2 cellular contexts compared by ENCODE assay signal in the genomic region with DNA sequence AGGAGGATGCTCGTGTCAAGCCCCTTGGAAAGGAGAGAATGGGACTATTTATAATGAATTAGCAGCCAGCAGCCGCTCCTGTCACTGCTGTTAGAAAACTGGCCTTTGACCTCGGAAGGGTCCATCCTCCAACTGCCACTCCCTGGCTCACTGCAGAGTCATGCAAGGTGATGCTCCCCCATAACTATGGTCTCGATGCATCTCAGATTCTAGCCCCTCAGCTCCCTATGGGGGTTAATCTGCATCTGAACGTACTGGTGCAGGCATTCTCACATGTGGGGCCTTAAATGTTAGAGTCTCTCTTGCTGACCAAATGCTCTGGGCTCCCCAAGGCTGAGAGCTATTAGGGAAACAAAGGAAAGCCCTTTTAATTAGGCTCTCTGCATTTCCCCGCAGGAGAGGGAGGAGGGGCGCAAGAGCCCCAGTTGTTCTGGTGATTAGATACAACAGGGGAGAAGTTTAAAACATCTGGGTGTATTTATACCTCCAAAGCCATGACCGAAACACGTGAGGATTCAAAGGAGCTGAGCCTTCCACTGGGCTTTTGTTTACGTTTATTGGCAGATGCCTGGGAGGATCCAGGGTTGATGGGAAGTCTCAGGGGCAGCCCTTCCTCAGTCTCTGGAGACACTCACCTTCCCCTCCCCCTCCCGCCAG.
TF ChIP-seq lines count a peak whose summit lies in the region.

No MANE protein-coding gene starts in this region.

TF ChIP-seq in HepG2, 621 proteins besides CTCF, POLR2A, EP300 and RAD21 (continues in another document):
- TF ChIP-seq CCAR2 (optimal IDR thresholded peaks at IDR 0.05; ENCODE audit: low read depth, low read length): no peak
- no peak for TF ChIP-seq ZFAT (CRISPR knock-in tag; conservative IDR thresholded peaks at IDR 0.05)
- no peak for TF ChIP-seq PTBP1 (IDR thresholded peaks at IDR 0.05; ENCODE audit: low read depth, low read length, poor library complexity, severe bottlenecking)
- TF ChIP-seq ELF4 (CRISPR knock-in tag; IDR thresholded peaks at IDR 0.05; ENCODE audit: borderline replicate concordance): no peak
- no peak for TF ChIP-seq ZIK1 (CRISPR knock-in tag; IDR thresholded peaks at IDR 0.05; ENCODE audit: borderline replicate concordance, low read depth)
- TF ChIP-seq MAF1 (CRISPR knock-in tag; IDR thresholded peaks at IDR 0.05; ENCODE audit: borderline replicate concordance): no peak
- TF ChIP-seq KAT8 (CRISPR knock-in tag; IDR thresholded peaks at IDR 0.05): no peak
- TF ChIP-seq, protein P1, sequence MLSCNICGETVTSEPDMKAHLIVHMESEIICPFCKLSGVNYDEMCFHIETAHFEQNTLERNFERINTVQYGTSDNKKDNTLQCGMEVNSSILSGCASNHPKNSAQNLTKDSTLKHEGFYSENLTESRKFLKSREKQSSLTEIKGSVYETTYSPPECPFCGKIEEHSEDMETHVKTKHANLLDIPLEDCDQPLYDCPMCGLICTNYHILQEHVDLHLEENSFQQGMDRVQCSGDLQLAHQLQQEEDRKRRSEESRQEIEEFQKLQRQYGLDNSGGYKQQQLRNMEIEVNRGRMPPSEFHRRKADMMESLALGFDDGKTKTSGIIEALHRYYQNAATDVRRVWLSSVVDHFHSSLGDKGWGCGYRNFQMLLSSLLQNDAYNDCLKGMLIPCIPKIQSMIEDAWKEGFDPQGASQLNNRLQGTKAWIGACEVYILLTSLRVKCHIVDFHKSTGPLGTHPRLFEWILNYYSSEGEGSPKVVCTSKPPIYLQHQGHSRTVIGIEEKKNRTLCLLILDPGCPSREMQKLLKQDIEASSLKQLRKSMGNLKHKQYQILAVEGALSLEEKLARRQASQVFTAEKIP (CRISPR knock-in tag; IDR thresholded peaks at IDR 0.05; ENCODE audit: borderline replicate concordance): no peak
- 0 out of 2 replicates have a peak, but pooled peaks have one; percentile 27 for TF ChIP-seq HDAC1 (CRISPR knock-in tag; IDR thresholded peaks at IDR 0.05)
- no peak for TF ChIP-seq ZNF713 (CRISPR knock-in tag; IDR thresholded peaks at IDR 0.05)
- TF ChIP-seq, protein P2, sequence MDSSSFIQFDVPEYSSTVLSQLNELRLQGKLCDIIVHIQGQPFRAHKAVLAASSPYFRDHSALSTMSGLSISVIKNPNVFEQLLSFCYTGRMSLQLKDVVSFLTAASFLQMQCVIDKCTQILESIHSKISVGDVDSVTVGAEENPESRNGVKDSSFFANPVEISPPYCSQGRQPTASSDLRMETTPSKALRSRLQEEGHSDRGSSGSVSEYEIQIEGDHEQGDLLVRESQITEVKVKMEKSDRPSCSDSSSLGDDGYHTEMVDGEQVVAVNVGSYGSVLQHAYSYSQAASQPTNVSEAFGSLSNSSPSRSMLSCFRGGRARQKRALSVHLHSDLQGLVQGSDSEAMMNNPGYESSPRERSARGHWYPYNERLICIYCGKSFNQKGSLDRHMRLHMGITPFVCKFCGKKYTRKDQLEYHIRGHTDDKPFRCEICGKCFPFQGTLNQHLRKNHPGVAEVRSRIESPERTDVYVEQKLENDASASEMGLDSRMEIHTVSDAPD (CRISPR knock-in tag; IDR thresholded peaks at IDR 0.05): no peak
- no peak for TF ChIP-seq SUZ12 (IDR thresholded peaks at IDR 0.05; ENCODE audit: low read depth, low read length)
- TF ChIP-seq SNAI1 (CRISPR knock-in tag; IDR thresholded peaks at IDR 0.05; ENCODE audit: borderline replicate concordance): no peak
- TF ChIP-seq, protein P3, sequence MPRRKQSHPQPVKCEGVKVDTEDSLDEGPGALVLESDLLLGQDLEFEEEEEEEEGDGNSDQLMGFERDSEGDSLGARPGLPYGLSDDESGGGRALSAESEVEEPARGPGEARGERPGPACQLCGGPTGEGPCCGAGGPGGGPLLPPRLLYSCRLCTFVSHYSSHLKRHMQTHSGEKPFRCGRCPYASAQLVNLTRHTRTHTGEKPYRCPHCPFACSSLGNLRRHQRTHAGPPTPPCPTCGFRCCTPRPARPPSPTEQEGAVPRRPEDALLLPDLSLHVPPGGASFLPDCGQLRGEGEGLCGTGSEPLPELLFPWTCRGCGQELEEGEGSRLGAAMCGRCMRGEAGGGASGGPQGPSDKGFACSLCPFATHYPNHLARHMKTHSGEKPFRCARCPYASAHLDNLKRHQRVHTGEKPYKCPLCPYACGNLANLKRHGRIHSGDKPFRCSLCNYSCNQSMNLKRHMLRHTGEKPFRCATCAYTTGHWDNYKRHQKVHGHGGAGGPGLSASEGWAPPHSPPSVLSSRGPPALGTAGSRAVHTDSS (CRISPR knock-in tag; conservative IDR thresholded peaks at IDR 0.05): no peak
- no peak for TF ChIP-seq HCFC1 (IDR thresholded peaks at IDR 0.05; ENCODE audit: low read depth, low read length)
- TF ChIP-seq, protein P4, sequence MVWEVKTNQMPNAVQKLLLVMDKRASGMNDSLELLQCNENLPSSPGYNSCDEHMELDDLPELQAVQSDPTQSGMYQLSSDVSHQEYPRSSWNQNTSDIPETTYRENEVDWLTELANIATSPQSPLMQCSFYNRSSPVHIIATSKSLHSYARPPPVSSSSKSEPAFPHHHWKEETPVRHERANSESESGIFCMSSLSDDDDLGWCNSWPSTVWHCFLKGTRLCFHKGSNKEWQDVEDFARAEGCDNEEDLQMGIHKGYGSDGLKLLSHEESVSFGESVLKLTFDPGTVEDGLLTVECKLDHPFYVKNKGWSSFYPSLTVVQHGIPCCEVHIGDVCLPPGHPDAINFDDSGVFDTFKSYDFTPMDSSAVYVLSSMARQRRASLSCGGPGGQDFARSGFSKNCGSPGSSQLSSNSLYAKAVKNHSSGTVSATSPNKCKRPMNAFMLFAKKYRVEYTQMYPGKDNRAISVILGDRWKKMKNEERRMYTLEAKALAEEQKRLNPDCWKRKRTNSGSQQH (CRISPR knock-in tag; IDR thresholded peaks at IDR 0.05; ENCODE audit: low read depth): no peak
- TF ChIP-seq LCORL (IDR thresholded peaks at IDR 0.05): no peak
- TF ChIP-seq LCORL (CRISPR knock-in tag; IDR thresholded peaks at IDR 0.05): peak; percentile 28; the same call in 1 of the 2 replicates
- TF ChIP-seq, protein P5, sequence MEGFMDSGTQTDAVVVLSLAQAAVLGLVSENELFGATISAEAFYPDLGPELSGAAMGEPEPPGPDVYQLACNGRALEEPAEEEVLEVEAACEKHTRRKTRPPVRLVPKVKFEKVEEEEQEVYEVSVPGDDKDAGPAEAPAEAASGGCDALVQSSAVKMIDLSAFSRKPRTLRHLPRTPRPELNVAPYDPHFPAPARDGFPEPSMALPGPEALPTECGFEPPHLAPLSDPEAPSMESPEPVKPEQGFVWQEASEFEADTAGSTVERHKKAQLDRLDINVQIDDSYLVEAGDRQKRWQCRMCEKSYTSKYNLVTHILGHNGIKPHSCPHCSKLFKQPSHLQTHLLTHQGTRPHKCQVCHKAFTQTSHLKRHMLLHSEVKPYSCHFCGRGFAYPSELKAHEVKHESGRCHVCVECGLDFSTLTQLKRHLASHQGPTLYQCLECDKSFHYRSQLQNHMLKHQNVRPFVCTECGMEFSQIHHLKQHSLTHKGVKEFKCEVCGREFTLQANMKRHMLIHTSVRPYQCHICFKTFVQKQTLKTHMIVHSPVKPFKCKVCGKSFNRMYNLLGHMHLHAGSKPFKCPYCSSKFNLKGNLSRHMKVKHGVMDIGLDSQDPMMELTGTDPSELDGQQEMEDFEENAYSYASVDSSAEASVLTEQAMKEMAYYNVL (CRISPR knock-in tag; IDR thresholded peaks at IDR 0.05; ENCODE audit: borderline replicate concordance): no peak
- TF ChIP-seq HNF4A (CRISPR knock-in tag; IDR thresholded peaks at IDR 0.05): peak; percentile 55
- TF ChIP-seq NR2C2 (CRISPR knock-in tag; IDR thresholded peaks at IDR 0.05; ENCODE audit: borderline replicate concordance): 0 out of 2 replicates have a peak, but pooled peaks have one; percentile 34

TF ChIP-seq in H1, 55 proteins besides CTCF, POLR2A, EP300 and RAD21 (continues in another document):
- TF ChIP-seq NANOG (IDR thresholded peaks at IDR 0.05; ENCODE audit: insufficient read depth, low read depth, low read length, poor library complexity, severe bottlenecking) (peak; percentile 76), HDAC6 (IDR thresholded peaks at IDR 0.05; ENCODE audit: low read depth, low read length) (no peak), ASH2L (IDR thresholded peaks at IDR 0.05; ENCODE audit: low read length) (peak; percentile 31), SIN3A (conservative IDR thresholded peaks at IDR 0.05 in 1 of 2, IDR thresholded peaks at IDR 0.05 in 1 of 2; ENCODE audit: low read depth in 1 of 2, low read length in 2 of 2) (peak in 1 of 2 experiments; percentile 40; a peak in 1 of 4 replicates), JUND (IDR thresholded peaks at IDR 0.05; ENCODE audit: low read length) (0 out of 2 replicates have a peak, but pooled peaks have one; percentile 15), SP1 (IDR thresholded peaks at IDR 0.05; ENCODE audit: low read depth, low read length) (peak; percentile 69), HDAC2 (IDR thresholded peaks at IDR 0.05; ENCODE audit: borderline replicate concordance in 1 of 2, low read depth in 2 of 2, low read length in 2 of 2) (peak in 1 of 2 experiments; percentile 66; a peak in 1 of 4 replicates), SAP30 (IDR thresholded peaks at IDR 0.05; ENCODE audit: insufficient read depth, insufficient replicate concordance, low read length) (peak; percentile 30), SRF (IDR thresholded peaks at IDR 0.05; ENCODE audit: low read depth, low read length) (no peak), CREB1 (IDR thresholded peaks at IDR 0.05) (peak; percentile 20; the same call in 1 of the 2 replicates), SP2 (IDR thresholded peaks at IDR 0.05; ENCODE audit: low read length) (no peak)
- TF ChIP-seq, protein P6, sequence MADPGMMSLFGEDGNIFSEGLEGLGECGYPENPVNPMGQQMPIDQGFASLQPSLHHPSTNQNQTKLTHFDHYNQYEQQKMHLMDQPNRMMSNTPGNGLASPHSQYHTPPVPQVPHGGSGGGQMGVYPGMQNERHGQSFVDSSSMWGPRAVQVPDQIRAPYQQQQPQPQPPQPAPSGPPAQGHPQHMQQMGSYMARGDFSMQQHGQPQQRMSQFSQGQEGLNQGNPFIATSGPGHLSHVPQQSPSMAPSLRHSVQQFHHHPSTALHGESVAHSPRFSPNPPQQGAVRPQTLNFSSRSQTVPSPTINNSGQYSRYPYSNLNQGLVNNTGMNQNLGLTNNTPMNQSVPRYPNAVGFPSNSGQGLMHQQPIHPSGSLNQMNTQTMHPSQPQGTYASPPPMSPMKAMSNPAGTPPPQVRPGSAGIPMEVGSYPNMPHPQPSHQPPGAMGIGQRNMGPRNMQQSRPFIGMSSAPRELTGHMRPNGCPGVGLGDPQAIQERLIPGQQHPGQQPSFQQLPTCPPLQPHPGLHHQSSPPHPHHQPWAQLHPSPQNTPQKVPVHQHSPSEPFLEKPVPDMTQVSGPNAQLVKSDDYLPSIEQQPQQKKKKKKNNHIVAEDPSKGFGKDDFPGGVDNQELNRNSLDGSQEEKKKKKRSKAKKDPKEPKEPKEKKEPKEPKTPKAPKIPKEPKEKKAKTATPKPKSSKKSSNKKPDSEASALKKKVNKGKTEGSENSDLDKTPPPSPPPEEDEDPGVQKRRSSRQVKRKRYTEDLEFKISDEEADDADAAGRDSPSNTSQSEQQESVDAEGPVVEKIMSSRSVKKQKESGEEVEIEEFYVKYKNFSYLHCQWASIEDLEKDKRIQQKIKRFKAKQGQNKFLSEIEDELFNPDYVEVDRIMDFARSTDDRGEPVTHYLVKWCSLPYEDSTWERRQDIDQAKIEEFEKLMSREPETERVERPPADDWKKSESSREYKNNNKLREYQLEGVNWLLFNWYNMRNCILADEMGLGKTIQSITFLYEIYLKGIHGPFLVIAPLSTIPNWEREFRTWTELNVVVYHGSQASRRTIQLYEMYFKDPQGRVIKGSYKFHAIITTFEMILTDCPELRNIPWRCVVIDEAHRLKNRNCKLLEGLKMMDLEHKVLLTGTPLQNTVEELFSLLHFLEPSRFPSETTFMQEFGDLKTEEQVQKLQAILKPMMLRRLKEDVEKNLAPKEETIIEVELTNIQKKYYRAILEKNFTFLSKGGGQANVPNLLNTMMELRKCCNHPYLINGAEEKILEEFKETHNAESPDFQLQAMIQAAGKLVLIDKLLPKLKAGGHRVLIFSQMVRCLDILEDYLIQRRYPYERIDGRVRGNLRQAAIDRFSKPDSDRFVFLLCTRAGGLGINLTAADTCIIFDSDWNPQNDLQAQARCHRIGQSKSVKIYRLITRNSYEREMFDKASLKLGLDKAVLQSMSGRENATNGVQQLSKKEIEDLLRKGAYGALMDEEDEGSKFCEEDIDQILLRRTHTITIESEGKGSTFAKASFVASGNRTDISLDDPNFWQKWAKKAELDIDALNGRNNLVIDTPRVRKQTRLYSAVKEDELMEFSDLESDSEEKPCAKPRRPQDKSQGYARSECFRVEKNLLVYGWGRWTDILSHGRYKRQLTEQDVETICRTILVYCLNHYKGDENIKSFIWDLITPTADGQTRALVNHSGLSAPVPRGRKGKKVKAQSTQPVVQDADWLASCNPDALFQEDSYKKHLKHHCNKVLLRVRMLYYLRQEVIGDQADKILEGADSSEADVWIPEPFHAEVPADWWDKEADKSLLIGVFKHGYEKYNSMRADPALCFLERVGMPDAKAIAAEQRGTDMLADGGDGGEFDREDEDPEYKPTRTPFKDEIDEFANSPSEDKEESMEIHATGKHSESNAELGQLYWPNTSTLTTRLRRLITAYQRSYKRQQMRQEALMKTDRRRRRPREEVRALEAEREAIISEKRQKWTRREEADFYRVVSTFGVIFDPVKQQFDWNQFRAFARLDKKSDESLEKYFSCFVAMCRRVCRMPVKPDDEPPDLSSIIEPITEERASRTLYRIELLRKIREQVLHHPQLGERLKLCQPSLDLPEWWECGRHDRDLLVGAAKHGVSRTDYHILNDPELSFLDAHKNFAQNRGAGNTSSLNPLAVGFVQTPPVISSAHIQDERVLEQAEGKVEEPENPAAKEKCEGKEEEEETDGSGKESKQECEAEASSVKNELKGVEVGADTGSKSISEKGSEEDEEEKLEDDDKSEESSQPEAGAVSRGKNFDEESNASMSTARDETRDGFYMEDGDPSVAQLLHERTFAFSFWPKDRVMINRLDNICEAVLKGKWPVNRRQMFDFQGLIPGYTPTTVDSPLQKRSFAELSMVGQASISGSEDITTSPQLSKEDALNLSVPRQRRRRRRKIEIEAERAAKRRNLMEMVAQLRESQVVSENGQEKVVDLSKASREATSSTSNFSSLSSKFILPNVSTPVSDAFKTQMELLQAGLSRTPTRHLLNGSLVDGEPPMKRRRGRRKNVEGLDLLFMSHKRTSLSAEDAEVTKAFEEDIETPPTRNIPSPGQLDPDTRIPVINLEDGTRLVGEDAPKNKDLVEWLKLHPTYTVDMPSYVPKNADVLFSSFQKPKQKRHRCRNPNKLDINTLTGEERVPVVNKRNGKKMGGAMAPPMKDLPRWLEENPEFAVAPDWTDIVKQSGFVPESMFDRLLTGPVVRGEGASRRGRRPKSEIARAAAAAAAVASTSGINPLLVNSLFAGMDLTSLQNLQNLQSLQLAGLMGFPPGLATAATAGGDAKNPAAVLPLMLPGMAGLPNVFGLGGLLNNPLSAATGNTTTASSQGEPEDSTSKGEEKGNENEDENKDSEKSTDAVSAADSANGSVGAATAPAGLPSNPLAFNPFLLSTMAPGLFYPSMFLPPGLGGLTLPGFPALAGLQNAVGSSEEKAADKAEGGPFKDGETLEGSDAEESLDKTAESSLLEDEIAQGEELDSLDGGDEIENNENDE (IDR thresholded peaks at IDR 0.05; ENCODE audit: insufficient replicate concordance, low read length): peak; percentile 74
- TF ChIP-seq, protein P7, sequence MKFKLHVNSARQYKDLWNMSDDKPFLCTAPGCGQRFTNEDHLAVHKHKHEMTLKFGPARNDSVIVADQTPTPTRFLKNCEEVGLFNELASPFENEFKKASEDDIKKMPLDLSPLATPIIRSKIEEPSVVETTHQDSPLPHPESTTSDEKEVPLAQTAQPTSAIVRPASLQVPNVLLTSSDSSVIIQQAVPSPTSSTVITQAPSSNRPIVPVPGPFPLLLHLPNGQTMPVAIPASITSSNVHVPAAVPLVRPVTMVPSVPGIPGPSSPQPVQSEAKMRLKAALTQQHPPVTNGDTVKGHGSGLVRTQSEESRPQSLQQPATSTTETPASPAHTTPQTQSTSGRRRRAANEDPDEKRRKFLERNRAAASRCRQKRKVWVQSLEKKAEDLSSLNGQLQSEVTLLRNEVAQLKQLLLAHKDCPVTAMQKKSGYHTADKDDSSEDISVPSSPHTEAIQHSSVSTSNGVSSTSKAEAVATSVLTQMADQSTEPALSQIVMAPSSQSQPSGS (IDR thresholded peaks at IDR 0.05; ENCODE audit: low read length): 0 out of 2 replicates have a peak, but pooled peaks have one; percentile 71
- TF ChIP-seq, protein P8, sequence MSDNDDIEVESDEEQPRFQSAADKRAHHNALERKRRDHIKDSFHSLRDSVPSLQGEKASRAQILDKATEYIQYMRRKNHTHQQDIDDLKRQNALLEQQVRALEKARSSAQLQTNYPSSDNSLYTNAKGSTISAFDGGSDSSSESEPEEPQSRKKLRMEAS (IDR thresholded peaks at IDR 0.05): peak; percentile 31; the same call in 1 of the 2 replicates
